ENCODE assay signal across 20 cellular contexts in the genomic region with DNA sequence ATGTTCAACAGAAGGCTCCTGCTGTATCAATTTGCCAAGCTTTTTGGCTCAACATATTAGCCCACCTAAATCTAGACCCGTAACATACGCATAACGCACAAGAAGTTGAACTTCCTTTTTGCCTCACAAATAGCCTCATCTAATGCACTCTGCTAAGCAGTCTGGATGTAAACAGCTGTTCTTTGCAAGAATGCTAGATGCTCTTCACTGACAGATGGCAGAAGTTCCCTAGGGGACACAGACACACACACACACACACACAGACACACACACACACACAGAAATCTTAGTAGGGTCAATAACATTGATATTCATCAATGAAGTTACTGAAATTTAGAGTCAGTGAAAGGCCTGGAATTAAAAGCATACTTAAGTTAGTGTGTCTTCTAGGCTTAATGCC.
DNase-seq lines count a peak whose midpoint lies in the region; ATAC-seq lines count a peak whose summit lies in the region.
"Had no signal": no experiment of that assay in that cellular context is flagged by ENCODE, and none has a peak within 500 bp of the region (broad histone marks: within the 10 kb centered on the region; RNA-seq: fewer than 3 reads in every experiment).

No MANE protein-coding gene starts in this region.

- H3K36me3 Mint-ChIP-seq in memory B cell = no peaks in the 10 kb centered on the region

- H3K4me3 Mint-ChIP-seq in memory B cell = no peak overlapping the region

- H3K27ac Mint-ChIP-seq in memory B cell = no peak overlapping the region

- peaks cover 16% of the 10 kb centered on the region for H3K4me1 Mint-ChIP-seq in memory B cell

- peaks cover 6% of the 10 kb centered on the region for H3K27me3 Mint-ChIP-seq in memory B cell

- H3K9me3 Mint-ChIP-seq in memory B cell = no peaks in the 10 kb centered on the region

- peak; percentile 17 for ATAC-seq in memory B cell (ENCODE audit: low read depth)
- ATAC-seq in HG03175 (IDR thresholded peaks at IDR 0.05; ENCODE audit: unreplicated experiment) = no peak
- no peak for ATAC-seq in HG03457 (IDR thresholded peaks at IDR 0.05; ENCODE audit: unreplicated experiment)
- ATAC-seq: GM12878, Panc1 had no signal

- DNase-seq in NCI-H748 (lab: John Stamatoyannopoulos, UW; ENCODE audit: unreplicated experiment) = peak; percentile 22
- DNase-seq in NCI-H748 treated with DMSO at 0.1 percent for 48 hours (lab: John Stamatoyannopoulos, UW) = no peak
- DNase-seq in NCI-H69 (lab: John Stamatoyannopoulos, UW) = peak; percentile 75
- no peak for DNase-seq in memory B cell (ENCODE audit: low spot score in 2 of 2)
- no peak for DNase-seq in NCI-H187 (lab: John Stamatoyannopoulos, UW)
- DNase-seq in DMS153 treated with DMSO at 0.1 percent for 48 hours (lab: John Stamatoyannopoulos, UW; ENCODE audit: unreplicated experiment) = no peak
- DNase-seq: AML-193, DND-41, H7, Kasumi-1, MG63, NCI-H1048, NCI-H1417 treated with DMSO at 0.1 percent for 48 hours, NCI-H187 treated with DMSO at 0.1 percent for 48 hours, NCI-H526 treated with DMSO at 0.1 percent for 48 hours, T-helper 1 cell had no signal

Comparison
In these comparisons a context has a peak if more than half of its experiments do, and no peak if none do; other contexts are left out.
1. DNase-seq: peak in NCI-H748 (single experiment) and NCI-H69 (single experiment); none in NCI-H748 treated with DMSO at 0.1 percent for 48 hours (single experiment), memory B cell (0 of 2), NCI-H187 (0 of 2) and DMS153 treated with DMSO at 0.1 percent for 48 hours (single experiment).